ENCODE assay signal across 1 cellular context in the genomic region with DNA sequence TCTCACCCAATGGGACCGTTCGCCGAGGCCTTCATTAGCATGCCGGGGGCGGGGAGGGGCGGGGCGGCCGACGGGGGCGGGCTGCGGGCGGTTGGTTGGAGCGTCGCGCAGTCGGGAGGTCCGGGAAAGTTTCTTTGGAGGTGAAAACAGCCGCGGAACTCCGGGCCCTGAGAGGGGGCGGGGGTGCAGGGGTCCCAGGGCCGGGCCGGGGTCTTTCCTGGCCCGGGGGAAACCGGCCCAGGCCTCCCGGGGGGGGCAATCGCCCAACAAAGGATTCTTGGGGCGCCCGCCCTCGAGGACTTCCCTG.
TF ChIP-seq lines count a peak whose summit lies in the region.

A gene (plus strand): TSS at position 90 of the 307 bp plus-strand sequence. CDS start 366 bp downstream, outside the sequence.

TF ChIP-seq in GM12878, 131 proteins besides CTCF, POLR2A, EP300 and RAD21 (continued from another document):
- TF ChIP-seq TCF7 (IDR thresholded peaks at IDR 0.05; ENCODE audit: borderline replicate concordance) (no peak), CBX5 (IDR thresholded peaks at IDR 0.05; ENCODE audit: low read depth) (no peak), ZNF384 (IDR thresholded peaks at IDR 0.05; ENCODE audit: borderline replicate concordance, low read depth, low read length) (no peak), NBN (IDR thresholded peaks at IDR 0.05) (no peak)
- TF ChIP-seq, protein P1, sequence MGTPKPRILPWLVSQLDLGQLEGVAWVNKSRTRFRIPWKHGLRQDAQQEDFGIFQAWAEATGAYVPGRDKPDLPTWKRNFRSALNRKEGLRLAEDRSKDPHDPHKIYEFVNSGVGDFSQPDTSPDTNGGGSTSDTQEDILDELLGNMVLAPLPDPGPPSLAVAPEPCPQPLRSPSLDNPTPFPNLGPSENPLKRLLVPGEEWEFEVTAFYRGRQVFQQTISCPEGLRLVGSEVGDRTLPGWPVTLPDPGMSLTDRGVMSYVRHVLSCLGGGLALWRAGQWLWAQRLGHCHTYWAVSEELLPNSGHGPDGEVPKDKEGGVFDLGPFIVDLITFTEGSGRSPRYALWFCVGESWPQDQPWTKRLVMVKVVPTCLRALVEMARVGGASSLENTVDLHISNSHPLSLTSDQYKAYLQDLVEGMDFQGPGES (IDR thresholded peaks at IDR 0.05): no peak
